ENCODE assay signal across 20 cellular contexts in the genomic region with DNA sequence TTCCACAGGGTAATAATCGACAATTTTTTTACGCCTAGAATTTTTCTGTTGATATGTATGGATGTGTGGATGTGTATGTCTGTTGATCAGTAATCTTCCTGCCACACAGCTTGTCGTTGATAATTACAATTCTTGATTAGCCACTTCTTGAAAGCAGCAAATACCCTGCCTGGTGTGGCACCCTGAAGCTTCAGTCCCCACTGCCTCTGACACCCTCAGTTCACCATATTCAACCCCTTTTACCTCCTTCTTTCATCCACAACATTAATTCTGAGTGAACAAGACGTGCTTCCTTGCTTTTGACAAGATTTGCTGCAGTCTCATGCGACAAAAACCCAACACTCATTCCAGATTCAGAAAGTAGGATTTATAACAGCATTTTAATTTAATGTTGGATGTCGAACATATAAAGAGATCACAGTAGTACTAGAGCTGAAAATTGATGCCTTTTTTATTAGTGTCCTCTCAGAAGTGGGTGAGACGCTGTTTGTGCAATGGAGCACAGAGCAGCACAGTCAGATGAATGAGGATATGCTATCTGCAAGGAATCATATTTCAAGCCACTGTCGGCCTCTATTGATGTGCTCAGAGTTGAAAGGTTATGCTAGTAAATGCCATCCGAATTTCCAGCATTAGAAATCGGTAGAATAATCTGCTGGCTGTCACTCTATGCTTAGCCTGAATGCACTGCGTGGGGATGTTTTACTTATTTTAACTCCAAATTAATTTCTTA.
DNase-seq lines count a peak whose midpoint lies in the region; ATAC-seq and TF ChIP-seq lines count a peak whose summit lies in the region.
"Had no signal": no experiment of that assay in that cellular context is flagged by ENCODE, and none has a peak within 500 bp of the region (broad histone marks: within the 10 kb centered on the region; RNA-seq: fewer than 3 reads in every experiment).

No MANE protein-coding gene starts in this region.

- DNase-seq in A172 (ENCODE audit: low spot score) (peak; percentile 21), M059J (ENCODE audit: low read depth) (peak; percentile 29), PC-3 (peak; percentile 21), fibroblast of villous mesenchyme (ENCODE audit: low read depth) (peak; percentile 54), hepatic stellate cell (ENCODE audit: low spot score) (no peak), COLO829 (ENCODE audit: low spot score) (no peak)
- DNase-seq: activated naive CD4-positive, alpha-beta T cell treated with anti-CD3 and anti-CD28 coated beads, Interleukin-2, amount 10 ng/mL, durations not matched to agents 7 days and 5 days; endodermal cell; foreskin keratinocyte; IMR-90; mammary epithelial cell; NCI-H1930; stomach; SW 1271 had no signal

- no peak overlapping the region for H3K9ac ChIP-seq in PC-3 (ENCODE audit: low read length)

- CTCF ChIA-PET in PC-3 (lab: Charles Lee), result no interaction called here

- peaks cover 57% of the 10 kb centered on the region for H3K4me1 ChIP-seq in PC-3 (ENCODE audit: insufficient read depth, low read length)

- H3K9me2 ChIP-seq in PC-3 (replicated peaks; ENCODE audit: low read length), result no peaks in the 10 kb centered on the region

- H3K4me2 ChIP-seq in PC-3 (ENCODE audit: low read length), result peak overlapping the region; percentile 26
- H3K4me2 ChIP-seq: PC-9 had no signal

- H3F3A ChIP-seq in PC-3 (ENCODE audit: low read length, unreplicated experiment), result no peaks in the 10 kb centered on the region

- no TSS peak for BruUV-seq in PC-3 (replicated peaks; lab: Mats Ljungman, UMichigan)

- TF ChIP-seq CTCF in PC-3 (conservative IDR thresholded peaks at IDR 0.05; ENCODE audit: low read depth, low read length) (no peak), fibroblast of villous mesenchyme (IDR thresholded peaks at IDR 0.05; ENCODE audit: insufficient read depth, low read depth, low read length) (no peak)

- ATAC-seq in PC-3, result no peak
- no peak for ATAC-seq in HG03025 (IDR thresholded peaks at IDR 0.05; ENCODE audit: low FRiP score, unreplicated experiment)
- ATAC-seq in HG03280 (IDR thresholded peaks at IDR 0.05; ENCODE audit: unreplicated experiment), result no peak
- ATAC-seq: foreskin keratinocyte, WTC11 had no signal

- no peak overlapping the region for H3K27ac ChIP-seq in PC-3 (ENCODE audit: low read length)
- H3K27ac ChIP-seq: cardiac muscle cell, foreskin keratinocyte, PC-9, stomach had no signal

- H3K36me3 ChIP-seq in PC-3 (ENCODE audit: low read depth, low read length), result no peaks in the 10 kb centered on the region
- H3K36me3 ChIP-seq: cardiac muscle cell, stomach had no signal

- H3K79me2 ChIP-seq in PC-3 (ENCODE audit: low read length), result no peaks in the 10 kb centered on the region

- H4K20me1 ChIP-seq in PC-3 (ENCODE audit: low read length), result no peaks in the 10 kb centered on the region

- POLR2A ChIA-PET in PC-3 (lab: Charles Lee; ENCODE audit: unreplicated experiment), result no interaction called here

- peak overlapping the region; percentile 8; the same call in 1 of the 2 replicates for H2AFZ ChIP-seq in PC-3 (ENCODE audit: low read length)
- H2AFZ ChIP-seq: PC-9 had no signal

- H3K4me3 ChIP-seq in PC-3 (ENCODE audit: low read length), result no peak overlapping the region
- H3K4me3 ChIP-seq in fibroblast of villous mesenchyme (ENCODE audit: low read depth, low read length), result no peak overlapping the region
- H3K4me3 ChIP-seq: cardiac muscle cell, PC-9, skin epidermis, stomach had no signal

- H3K27me3 ChIP-seq in PC-3 (ENCODE audit: low read length), result no peaks in the 10 kb centered on the region
- H3K27me3 ChIP-seq: cardiac muscle cell, foreskin keratinocyte, stomach had no signal

- intact Hi-C loops in PC-3 (cut with micrococcal nuclease), result loop anchor here (5.0 kb wide), 1 partner anchor 80 kb away; no protein-coding TSS in a partner anchor

- no peaks in the 10 kb centered on the region for H3K9me3 ChIP-seq in PC-3 (ENCODE audit: low read length)
- H3K9me3 ChIP-seq: stomach had no signal

Comparison
In these comparisons a context has a peak if more than half of its experiments do, and no peak if none do; other contexts are left out.
1. DNase-seq: peak in A172 (single experiment), M059J (single experiment), PC-3 (single experiment) and fibroblast of villous mesenchyme (single experiment); none in hepatic stellate cell (single experiment) and COLO829 (single experiment).